Comparison of ENCODE assay signal across 22 cellular contexts in the genomic region with DNA sequence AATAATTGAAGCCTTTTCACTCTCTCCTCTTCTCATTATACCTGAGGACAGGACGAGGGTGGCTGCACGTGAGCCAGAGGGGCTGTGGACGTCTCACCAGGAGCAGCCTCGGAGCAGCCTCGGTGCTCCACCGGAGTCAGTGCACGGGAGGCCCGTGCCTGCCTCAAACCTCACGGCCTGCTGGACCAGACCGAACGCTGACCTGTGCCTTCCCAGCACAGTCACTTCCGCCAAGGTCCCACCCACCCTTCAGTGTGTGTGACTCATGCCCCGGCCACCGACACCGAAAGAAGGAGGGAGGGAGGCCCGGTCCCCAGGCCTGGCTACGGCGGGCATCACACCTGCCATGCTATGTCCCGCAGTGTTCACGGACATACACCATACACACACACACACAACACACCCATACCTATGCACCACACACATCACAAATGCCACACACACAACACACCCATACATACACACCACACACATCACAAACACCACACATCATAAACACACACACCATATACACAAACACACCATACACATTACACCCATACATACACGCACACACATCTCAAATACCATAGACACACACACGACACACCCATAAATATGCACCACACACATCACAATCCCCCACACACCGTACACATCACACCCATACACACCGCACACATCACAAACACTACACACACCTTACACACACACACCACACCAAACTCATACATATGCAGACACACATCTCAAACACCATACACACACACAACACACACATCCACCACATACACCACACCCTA.
A peak's percentile ranks its signal among the peaks of the same experiment; 100 is the strongest.
DNase-seq lines count a peak whose midpoint lies in the region.
"Had no signal": no experiment of that assay in that cellular context is flagged by ENCODE, and none has a peak within 500 bp of the region (broad histone marks: within the 10 kb centered on the region; RNA-seq: fewer than 3 reads in every experiment).

No MANE protein-coding gene starts in this region.

- no peak overlapping the region for H3K4me2 ChIP-seq in neuronal stem cell (ENCODE audit: insufficient read depth, low read length, poor library complexity, severe bottlenecking)

- no peak overlapping the region for H2AFZ ChIP-seq in neuronal stem cell (ENCODE audit: low read length)

- no peaks in the 10 kb centered on the region for H3K79me1 ChIP-seq in neuronal stem cell (ENCODE audit: low read depth, low read length)

- H2AK5ac ChIP-seq in neuronal stem cell (ENCODE audit: low read depth, low read length) = peak overlapping the region; percentile 41

- H3K4ac ChIP-seq in neuronal stem cell (ENCODE audit: low read length) = peak overlapping the region; percentile 8

- no peak overlapping the region for H2BK12ac ChIP-seq in neuronal stem cell (ENCODE audit: low read length)

- peak overlapping the region; percentile 40 for H3K18ac ChIP-seq in neuronal stem cell (ENCODE audit: low read length)

- no peak overlapping the region for H2BK5ac ChIP-seq in neuronal stem cell (ENCODE audit: low read length)

- WGBS in neuronal stem cell (ENCODE audit: extremely low coverage in 2 of 2, insufficient read length in 2 of 2, insufficient replicate concordance in 1 of 2), 2 donors = 100% methylated on average over 3 to 4 of the region's 24 CpGs

- DNase-seq in H7 = peak; percentile 26
- DNase-seq in MG63 = peak; percentile 11
- DNase-seq in islet precursor cell = peak; percentile 66
- no peak for DNase-seq in neuronal stem cell (ENCODE audit: low spot score)
- DNase-seq in ecto neural progenitor cell (ENCODE audit: low spot score) = no peak
- DNase-seq in COR-L47 (lab: John Stamatoyannopoulos, UW) = no peak
- no peak for DNase-seq in iPS-NIHi11 (ENCODE audit: low spot score)
- DNase-seq in NCI-H187 (lab: John Stamatoyannopoulos, UW) = no peak
- DNase-seq: activated CD4-positive, alpha-beta T cell treated with anti-CD3 and anti-CD28 coated beads, Interleukin-2, amount 50 U/mL, for 48 hours; activated naive CD4-positive, alpha-beta T cell treated with anti-CD3 and anti-CD28 coated beads for 36 hours; brain microvascular endothelial cell; DMS 273 treated with DMSO at 0.1 percent for 48 hours; glutamatergic neuron; NCI-H1105; NCI-H1930; NCI-H526 treated with DMSO at 0.1 percent for 48 hours; psoas muscle; sigmoid colon; stimulated activated naive B cell treated with anti-CD40 and anti-IgM and Interleukin-4, amounts not matched to agents 10 μg/mL and 1 μg/mL and 100 μg/mL, for 72 hours had no signal

- H2BK120ac ChIP-seq in neuronal stem cell (ENCODE audit: low read depth, low read length) = no peak overlapping the region

- H3K27ac ChIP-seq in neuronal stem cell (replicated peaks; ENCODE audit: low read length) = no peak overlapping the region
- H3K27ac ChIP-seq: brain microvascular endothelial cell, epithelial cell of prostate, neutrophil, psoas muscle, sigmoid colon, vagina had no signal

- H3K9me3 ChIP-seq in MG63 = no peaks in the 10 kb centered on the region
- no peaks in the 10 kb centered on the region for H3K9me3 ChIP-seq in neuronal stem cell (replicated peaks in 1 of 2; ENCODE audit: control insufficient read depth in 2 of 2, insufficient read depth in 1 of 2, low read depth in 1 of 2, low read length in 2 of 2)
- H3K9me3 ChIP-seq: neutrophil, psoas muscle, sigmoid colon, vagina had no signal

- H3K4me1 ChIP-seq in neuronal stem cell (ENCODE audit: control insufficient read depth in 2 of 2, insufficient read depth in 1 of 2, low read depth in 1 of 2, low read length in 2 of 2) = no peaks in the 10 kb centered on the region
- H3K4me1 ChIP-seq: psoas muscle, sigmoid colon, vagina had no signal

- no peak overlapping the region for H2BK15ac ChIP-seq in neuronal stem cell (ENCODE audit: low read length)

- H4K91ac ChIP-seq in neuronal stem cell (ENCODE audit: low read depth, low read length, poor library complexity) = no peak overlapping the region

- H4K8ac ChIP-seq in neuronal stem cell (ENCODE audit: low read depth, low read length) = no peak overlapping the region

- H3K27me3 ChIP-seq in H7 (ENCODE audit: control insufficient read depth, insufficient read depth, low read length) = no peaks in the 10 kb centered on the region
- H3K27me3 ChIP-seq in MG63 = no peaks in the 10 kb centered on the region
- peaks cover 0 to 6% (median 0%) of the 10 kb centered on the region in 3 experiments for H3K27me3 ChIP-seq in neuronal stem cell (ENCODE audit: control insufficient read depth in 3 of 3, insufficient read depth in 3 of 3, low read depth in 1 of 3, low read length in 3 of 3)
- H3K27me3 ChIP-seq: brain microvascular endothelial cell, neutrophil, sigmoid colon, vagina had no signal

- no peak overlapping the region for H3K23ac ChIP-seq in neuronal stem cell (ENCODE audit: low read depth, low read length, poor library complexity)

- H3K14ac ChIP-seq in neuronal stem cell (ENCODE audit: low read length) = peak overlapping the region; percentile 73

- no peak overlapping the region for H3K9ac ChIP-seq in neuronal stem cell (ENCODE audit: low read depth, low read length, poor library complexity)

- H3K36me3 ChIP-seq in H7 (replicated peaks; ENCODE audit: control insufficient read depth, insufficient read depth, low read length) = no peaks in the 10 kb centered on the region
- H3K36me3 ChIP-seq in MG63 = no peaks in the 10 kb centered on the region
- H3K36me3 ChIP-seq in neuronal stem cell (replicated peaks in 1 of 2; ENCODE audit: control insufficient read depth in 2 of 2, insufficient read depth in 2 of 2, low read length in 2 of 2) = no peaks in the 10 kb centered on the region
- H3K36me3 ChIP-seq: brain microvascular endothelial cell, neutrophil, sigmoid colon, vagina had no signal

- H3K4me3 ChIP-seq in H7 (ENCODE audit: insufficient read depth, low read depth, low read length) = no peak overlapping the region
- H3K4me3 ChIP-seq in MG63 = no peak overlapping the region
- H3K4me3 ChIP-seq in neuronal stem cell (ENCODE audit: low read length in 2 of 2) = peak overlapping the region in 1 of 2 donors; percentile 19
- H3K4me3 ChIP-seq: psoas muscle, sigmoid colon, vagina had no signal

Comparison
In these comparisons a context has a peak if more than half of its experiments do, and no peak if none do; other contexts are left out.
1. DNase-seq: peak in H7 (single experiment), MG63 (single experiment) and islet precursor cell (single experiment); none in neuronal stem cell (single experiment), ecto neural progenitor cell (single experiment), COR-L47 (single experiment), iPS-NIHi11 (single experiment) and NCI-H187 (0 of 2).